29 cellular contexts compared by ENCODE assay signal in the genomic region with DNA sequence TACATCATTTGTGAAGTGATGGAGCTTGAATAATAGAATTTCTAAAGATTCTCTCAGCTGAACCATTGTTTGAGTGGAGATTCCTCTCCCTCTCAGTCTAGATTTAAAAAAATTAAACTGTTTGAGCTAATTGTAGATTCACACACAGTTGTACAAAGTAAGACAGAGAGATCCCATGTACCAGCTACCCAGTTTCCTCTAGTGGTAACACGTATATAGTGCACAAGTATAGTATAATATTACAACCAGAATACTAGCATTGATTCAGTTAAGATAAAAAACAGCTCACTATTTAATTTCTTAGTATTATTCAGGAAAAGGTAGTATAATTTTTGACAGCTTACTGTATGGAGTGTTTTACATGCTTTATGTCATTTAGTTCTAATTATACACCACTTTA.
DNase-seq lines count a peak whose midpoint lies in the region; ATAC-seq, FAIRE-seq and TF ChIP-seq lines count a peak whose summit lies in the region.
"Had no signal": no experiment of that assay in that cellular context is flagged by ENCODE, and none has a peak within 500 bp of the region (broad histone marks: within the 10 kb centered on the region; RNA-seq: fewer than 3 reads in every experiment).

No MANE protein-coding gene starts in this region.

- no peak for TF ChIP-seq RAD21 in GM12878 (IDR thresholded peaks at IDR 0.05; ENCODE audit: insufficient read depth, low read depth, low read length)

- TF ChIP-seq CTCF in HFFc6 (IDR thresholded peaks at IDR 0.05): 0 out of 2 replicates have a peak, but pooled peaks have one; percentile 11
- TF ChIP-seq CTCF in GM12878 (IDR thresholded peaks at IDR 0.05 in 2 of 3, conservative IDR thresholded peaks at IDR 0.05 in 1 of 3; ENCODE audit: control insufficient read depth in 2 of 3, extremely low read depth in 1 of 3, insufficient read depth in 1 of 3, low read depth in 3 of 3, low read length in 3 of 3): no peak
- TF ChIP-seq CTCF in neural crest cell (conservative IDR thresholded peaks at IDR 0.05): peak; percentile 34

- no peak overlapping the region for H3K9ac ChIP-seq in GM12878 (ENCODE audit: control insufficient read depth, insufficient read depth, low read length)
- H3K9ac ChIP-seq: BLaER1 treated with 17β-estradiol and CSF1 and Interleukin-3, amounts not matched to agents 10 nM and 100 nM; KMS-11 had no signal

- H3K79me2 ChIP-seq in GM12878 (ENCODE audit: control insufficient read depth, insufficient read depth, low read length): no peaks in the 10 kb centered on the region

- H3K27ac Mint-ChIP-seq in HFFc6: no peak overlapping the region
- H3K27ac Mint-ChIP-seq in neural crest cell (ENCODE audit: unreplicated experiment): no peak overlapping the region
- H3K27ac Mint-ChIP-seq: CD4-positive, alpha-beta T cell had no signal

- ATAC-seq in GM12878 (peak; percentile 43; the same call in 1 of the 3 replicates), GM21576 (IDR thresholded peaks at IDR 0.05; ENCODE audit: unreplicated experiment) (no peak), GM21390 (IDR thresholded peaks at IDR 0.05; ENCODE audit: unreplicated experiment) (no peak)
- ATAC-seq: A549, PC-3, Right ventricle myocardium inferior had no signal

- no peaks in the 10 kb centered on the region for H3K36me3 ChIP-seq in GM12878 (ENCODE audit: control insufficient read depth in 2 of 2, insufficient read depth in 2 of 2, low read length in 1 of 2)
- H3K36me3 ChIP-seq: BLaER1 treated with 17β-estradiol and CSF1 and Interleukin-3, amounts not matched to agents 10 nM and 100 nM; SJCRH30 had no signal

- H2AFZ ChIP-seq in GM12878 (ENCODE audit: control insufficient read depth, low read depth, low read length): no peak overlapping the region

- H3K27me3 ChIP-seq in GM12878 (replicated peaks in 1 of 2; ENCODE audit: control insufficient read depth in 2 of 2, insufficient read depth in 2 of 2, low read length in 1 of 2): no peaks in the 10 kb centered on the region
- H3K27me3 ChIP-seq: BLaER1 treated with 17β-estradiol and CSF1 and Interleukin-3, amounts not matched to agents 10 nM and 100 nM; SJCRH30 had no signal

- peaks cover 7% of the 10 kb centered on the region; the same call in 1 of the 2 replicates for H3K4me1 Mint-ChIP-seq in HFFc6 (ENCODE audit: low read depth)
- H3K4me1 Mint-ChIP-seq in neural crest cell: no peaks in the 10 kb centered on the region

- 4% methylated on average over 1 of the region's 1 CpG for WGBS in GM12878 (ENCODE audit: insufficient coverage, insufficient replicate concordance, low lambda C conversion rate, missing lambda C conversion rate)

- no peak for TF ChIP-seq POLR2A in GM12878 (IDR thresholded peaks at IDR 0.05; ENCODE audit: low read depth, low read length)

- H3K4me3 Mint-ChIP-seq in HFFc6 (no peak overlapping the region), neural crest cell (no peak overlapping the region)
- H3K4me3 Mint-ChIP-seq: CD4-positive, alpha-beta T cell had no signal

- H3K9me3 ChIP-seq in GM12878 (replicated peaks; ENCODE audit: control insufficient read depth, insufficient read depth, low read length): no peaks in the 10 kb centered on the region
- H3K9me3 ChIP-seq: A549; BLaER1 treated with 17β-estradiol and CSF1 and Interleukin-3, amounts not matched to agents 10 nM and 100 nM; SJCRH30 had no signal

- SMC1A ChIA-PET in GM12878 (lab: Charles Lee; ENCODE audit: uncharacterized antibody, unreplicated experiment): interaction anchor here (0.7 kb wide), 1 partner anchor 297 kb away, joined by 3 read pairs; no protein-coding TSS in a partner anchor

- BruUV-seq in GM12878 (replicated peaks; lab: Mats Ljungman, UMichigan): no TSS peak

- H4K20me1 ChIP-seq in GM12878 (ENCODE audit: control insufficient read depth, insufficient read depth): no peaks in the 10 kb centered on the region
- H4K20me1 ChIP-seq: BLaER1 treated with 17β-estradiol and CSF1 and Interleukin-3, amounts not matched to agents 10 nM and 100 nM had no signal

- POLR2A ChIA-PET in GM12878 (lab: Charles Lee): no interaction called here

- intact Hi-C loops in GM12878 (cut with micrococcal nuclease; ENCODE audit: unreplicated experiment): no loop called here

- H3K4me2 ChIP-seq in GM12878 (ENCODE audit: control insufficient read depth, insufficient read depth): no peak overlapping the region
- H3K4me2 ChIP-seq: A549; BLaER1 treated with 17β-estradiol and CSF1 and Interleukin-3, amounts not matched to agents 10 nM and 100 nM; KMS-11 had no signal

- TF ChIP-seq EP300 in GM12878 (IDR thresholded peaks at IDR 0.05; ENCODE audit: borderline replicate concordance in 1 of 2, control insufficient read depth in 1 of 2, low read depth in 2 of 2, low read length in 2 of 2): no peak

- H3K9me3 Mint-ChIP-seq in HFFc6: no peaks in the 10 kb centered on the region
- peaks cover 4% of the 10 kb centered on the region for H3K9me3 Mint-ChIP-seq in neural crest cell

- DNase-seq in HFFc6 (no peak), NCI-H69 (lab: John Stamatoyannopoulos, UW) (peak; percentile 16), GM12878 (ENCODE audit: low read depth, low spot score) (no peak), neural crest cell (ENCODE audit: low read depth, low spot score) (no peak), cortex of kidney (lab: John Stamatoyannopoulos, UW) (no peak)
- DNase-seq: AML-193; CD4-positive, alpha-beta T cell; COR-L47; DMS53; IMR-90; NCI-H1092; NCI-H1417 treated with DMSO at 0.1 percent for 48 hours; NCI-H1694 treated with DMSO at 0.1 percent for 48 hours; NCI-H2081 treated with DMSO at 0.1 percent for 48 hours; NCI-H2171 treated with DMSO at 0.1 percent for 48 hours; NCI-H345; NCI-H524; NCI-H774; NK-92 treated with Interleukin-12 subunit alpha and Interleukin-12 subunit beta, amount 100 ng/mL, for 24 hours; PC-3; SJCRH30; T-helper 1 cell had no signal

- H3K27me3 Mint-ChIP-seq in HFFc6 (ENCODE audit: insufficient read depth) (no peaks in the 10 kb centered on the region), neural crest cell (ENCODE audit: low read depth) (no peaks in the 10 kb centered on the region)
- H3K27me3 Mint-ChIP-seq: CD4-positive, alpha-beta T cell had no signal

- H3K27ac ChIP-seq in GM12878 (ENCODE audit: control insufficient read depth, insufficient read depth): no peak overlapping the region
- H3K27ac ChIP-seq: A549; BLaER1 treated with 17β-estradiol and CSF1 and Interleukin-3, amounts not matched to agents 10 nM and 100 nM; KMS-11; SJCRH30 had no signal

- CTCF ChIA-PET in GM12878 (lab: Yijun Ruan, JAX): interaction anchor here (0.7 to 0.9 kb wide), 2 partner anchors 8 to 12 kb away, joined by 3 read pairs; no protein-coding TSS in a partner anchor

- H3K4me1 ChIP-seq in GM12878 (ENCODE audit: control insufficient read depth, insufficient read depth, low read length): no peaks in the 10 kb centered on the region
- H3K4me1 ChIP-seq: A549; BLaER1 treated with 17β-estradiol and CSF1 and Interleukin-3, amounts not matched to agents 10 nM and 100 nM; SJCRH30 had no signal

- no peak for FAIRE-seq in GM12878 (lab: Jason Lieb, UNC)
- FAIRE-seq: A549, H54 had no signal

- H3K4me3 ChIP-seq in GM12878: no peak overlapping the region
- H3K4me3 ChIP-seq: A549; BLaER1 treated with 17β-estradiol and CSF1 and Interleukin-3, amounts not matched to agents 10 nM and 100 nM; SJCRH30 had no signal

- RAD21 ChIA-PET in GM12878 (lab: Charles Lee; ENCODE audit: unreplicated experiment): no interaction called here

- in situ Hi-C loops in GM12878 (cut with MboI): no loop called here

- H3K36me3 Mint-ChIP-seq in HFFc6 (ENCODE audit: low read depth) (no peaks in the 10 kb centered on the region), neural crest cell (ENCODE audit: low read depth) (no peaks in the 10 kb centered on the region)

TF ChIP-seq in GM12878, 131 proteins besides CTCF, POLR2A, EP300 and RAD21 (continues in another document):
- TF ChIP-seq FOXM1 (IDR thresholded peaks at IDR 0.05; ENCODE audit: low read depth, low read length): no peak
- no peak for TF ChIP-seq CBX5 (IDR thresholded peaks at IDR 0.05; ENCODE audit: low read depth)
- no peak for TF ChIP-seq GATAD2B (conservative IDR thresholded peaks at IDR 0.05; ENCODE audit: low read depth)
- TF ChIP-seq SMARCA5 (IDR thresholded peaks at IDR 0.05): no peak
- no peak for TF ChIP-seq KAT2A (conservative IDR thresholded peaks at IDR 0.05; ENCODE audit: control insufficient read depth, low read depth, low read length)
- no peak for TF ChIP-seq ASH2L (IDR thresholded peaks at IDR 0.05; ENCODE audit: borderline replicate concordance, low read depth)
- TF ChIP-seq GABPA (IDR thresholded peaks at IDR 0.05; ENCODE audit: low read depth): no peak
- no peak for TF ChIP-seq RELA (IDR thresholded peaks at IDR 0.05; ENCODE audit: borderline replicate concordance, partially characterized antibody)
- TF ChIP-seq CREB1 (IDR thresholded peaks at IDR 0.05; ENCODE audit: low read depth): no peak

Comparison
In these comparisons a context has a peak if more than half of its experiments do, and no peak if none do; other contexts are left out.
1. CTCF ChIP-seq: peak in HFFc6 (single experiment) and neural crest cell (single experiment); none in GM12878 (0 of 3).